In genomic region chrX:45851434-45851991, GRCh38 we compare ENCODE assay signal across 8 cellular contexts.
A peak's percentile ranks its signal among the peaks of the same experiment; 100 is the strongest.
DNase-seq lines count a peak whose midpoint lies in the region; ATAC-seq and TF ChIP-seq lines count a peak whose summit lies in the region.

No MANE protein-coding gene starts in this region.

- no peaks in the 10 kb centered on the region for H3K9me3 Mint-ChIP-seq in neural crest cell

- H3K27me3 Mint-ChIP-seq in neural crest cell (ENCODE audit: low read depth), result peaks cover 24% of the 10 kb centered on the region

- no peaks in the 10 kb centered on the region for H3K36me3 ChIP-seq in testis (ENCODE audit: low read depth, missing control alignments)

- no peak overlapping the region for H3K27ac ChIP-seq in testis

- H3K9me3 ChIP-seq in testis, result no peaks in the 10 kb centered on the region

- H3K4me3 ChIP-seq in epithelial cell of proximal tubule (ENCODE audit: low read depth, low read length) (peak overlapping the region; percentile 78), testis (peak overlapping the region; percentile 37 to 55)

- 0 to 4% methylated on average over 4 to 10 of the region's 53 CpGs for WGBS in testis, 2 donors

- DNase-seq in Daoy (ENCODE audit: low read depth) (peak; percentile 60), NCI-H146 (lab: John Stamatoyannopoulos, UW) (peak; percentile 78), epithelial cell of proximal tubule (ENCODE audit: low read depth) (no peak), neural crest cell (ENCODE audit: low read depth, low spot score) (peak; percentile 3), testis (peak; percentile 21), globus pallidus (ENCODE audit: low spot score) (no peak)
- peak; percentile 21 to 45 for DNase-seq in activated CD8-positive, alpha-beta memory T cell treated with anti-CD3 and anti-CD28 coated beads for 4 hours (ENCODE audit: low read depth in 2 of 2)

- peak overlapping the region; percentile 84 for H3K4me3 Mint-ChIP-seq in neural crest cell

- peaks cover 17% of the 10 kb centered on the region for H3K4me1 Mint-ChIP-seq in neural crest cell

- H3K36me3 Mint-ChIP-seq in neural crest cell (ENCODE audit: low read depth), result peaks cover 7% of the 10 kb centered on the region

- no peaks in the 10 kb centered on the region for H3K27me3 ChIP-seq in testis

- H3K4me1 ChIP-seq in testis, result no peaks in the 10 kb centered on the region

- intact Hi-C loops in testis (cut with DNase I; ENCODE audit: low total_unique reads), result no loop called here

- ATAC-seq in GM18873 (IDR thresholded peaks at IDR 0.05; ENCODE audit: low FRiP score, unreplicated experiment), result no peak

- TF ChIP-seq CTCF in epithelial cell of proximal tubule (conservative IDR thresholded peaks at IDR 0.05; ENCODE audit: low read depth, low read length), result no peak
- TF ChIP-seq CTCF in neural crest cell (conservative IDR thresholded peaks at IDR 0.05), result no peak
- no peak for TF ChIP-seq CTCF in testis (IDR thresholded peaks at IDR 0.05)

- no peak for TF ChIP-seq POLR2A in testis (IDR thresholded peaks at IDR 0.05)

- no peak overlapping the region for H3K27ac Mint-ChIP-seq in neural crest cell (ENCODE audit: unreplicated experiment)

Comparison
In these comparisons a context has a peak if more than half of its experiments do, and no peak if none do; other contexts are left out.
1. DNase-seq: peak in Daoy (single experiment), NCI-H146 (single experiment), activated CD8-positive, alpha-beta memory T cell treated with anti-CD3 and anti-CD28 coated beads for 4 hours (2 of 2), neural crest cell (single experiment) and testis (single experiment); none in epithelial cell of proximal tubule (single experiment) and globus pallidus (single experiment).